In the genomic region with DNA sequence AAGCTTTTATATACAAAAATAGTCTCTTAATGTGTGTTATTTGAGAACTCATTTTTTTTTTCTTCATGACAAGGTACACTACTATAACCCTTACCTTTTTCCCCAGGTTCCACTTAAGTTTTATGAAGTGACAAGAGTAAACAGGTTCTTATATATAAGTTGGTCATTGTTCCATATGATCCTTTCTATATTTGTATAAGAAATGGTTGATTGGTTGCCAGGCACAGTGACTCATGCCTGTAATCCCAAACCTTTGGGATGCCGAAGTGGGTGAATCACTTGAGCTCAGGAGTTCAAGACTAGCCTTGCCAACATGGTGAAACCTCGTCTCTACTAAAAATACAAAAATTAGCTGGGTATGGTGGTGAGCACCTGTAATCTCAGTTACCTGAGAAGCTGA, we compare ENCODE assay signal across 12 cellular contexts.
DNase-seq lines count a peak whose midpoint lies in the region; ATAC-seq and TF ChIP-seq lines count a peak whose summit lies in the region.
"Had no signal": no experiment of that assay in that cellular context is flagged by ENCODE, and none has a peak within 500 bp of the region (broad histone marks: within the 10 kb centered on the region; RNA-seq: fewer than 3 reads in every experiment).

No MANE protein-coding gene starts in this region.

- TF ChIP-seq POLR2A in breast epithelium (IDR thresholded peaks at IDR 0.05) = no peak

- H3K27me3 ChIP-seq in breast epithelium = no peaks in the 10 kb centered on the region
- no peaks in the 10 kb centered on the region for H3K27me3 ChIP-seq in RWPE2 (ENCODE audit: insufficient read depth, poor library complexity, severe bottlenecking)
- H3K27me3 ChIP-seq: suprapubic skin had no signal

- peaks cover 7% of the 10 kb centered on the region for H3K9me3 Mint-ChIP-seq in MCF 10A (ENCODE audit: unreplicated experiment)
- no peaks in the 10 kb centered on the region for H3K9me3 Mint-ChIP-seq in activated CD4-positive, alpha-beta memory T cell treated with anti-CD3 and anti-CD28 coated beads for 36 hours
- H3K9me3 Mint-ChIP-seq: activated naive CD8-positive, alpha-beta T cell treated with anti-CD3 and anti-CD28 coated beads, Interleukin-2, amount 50 U/mL, for 24 hours; effector memory CD8-positive, alpha-beta T cell had no signal

- no peak overlapping the region for H3K4me3 Mint-ChIP-seq in MCF 10A (ENCODE audit: unreplicated experiment)
- H3K4me3 Mint-ChIP-seq in activated CD4-positive, alpha-beta memory T cell treated with anti-CD3 and anti-CD28 coated beads for 36 hours = no peak overlapping the region
- H3K4me3 Mint-ChIP-seq: activated naive CD8-positive, alpha-beta T cell treated with anti-CD3 and anti-CD28 coated beads, Interleukin-2, amount 50 U/mL, for 24 hours; effector memory CD8-positive, alpha-beta T cell had no signal

- H3K27ac ChIP-seq in breast epithelium = no peak overlapping the region
- H3K27ac ChIP-seq in RWPE2 (ENCODE audit: poor library complexity, severe bottlenecking) = peak overlapping the region; percentile 55
- H3K27ac ChIP-seq: suprapubic skin had no signal

- ATAC-seq in RWPE2 (ENCODE audit: low read depth) (peak; percentile 86), HG02571 (IDR thresholded peaks at IDR 0.05; ENCODE audit: unreplicated experiment) (no peak)
- ATAC-seq: activated naive CD8-positive, alpha-beta T cell treated with anti-CD3 and anti-CD28 coated beads, Interleukin-2, amount 50 U/mL, for 24 hours; effector memory CD8-positive, alpha-beta T cell; right cardiac atrium had no signal

- CTCF ChIA-PET in MCF 10A (lab: Yijun Ruan, JAX) = interaction anchor here (0.6 to 1.0 kb wide), 4 partner anchors 12 to 463 kb away, joined by 3 read pairs; no protein-coding TSS in a partner anchor
- CTCF ChIA-PET in activated CD4-positive, alpha-beta memory T cell treated with anti-CD3 and anti-CD28 coated beads for 36 hours (lab: Charles Lee) = interaction anchor here (1.1 to 4.3 kb wide), 4 partner anchors 12 to 363 kb away, joined by 3 to 19 read pairs (median 4); partner anchors contain the start of gene ELL2

- H3K4me1 Mint-ChIP-seq in MCF 10A (ENCODE audit: insufficient read depth, unreplicated experiment) = peaks cover 5% of the 10 kb centered on the region
- no peaks in the 10 kb centered on the region for H3K4me1 Mint-ChIP-seq in activated CD4-positive, alpha-beta memory T cell treated with anti-CD3 and anti-CD28 coated beads for 36 hours (ENCODE audit: low read depth)

- no peak overlapping the region for H3K4me3 ChIP-seq in breast epithelium
- H3K4me3 ChIP-seq in RWPE2 (ENCODE audit: severe bottlenecking) = no peak overlapping the region
- no peak overlapping the region for H3K4me3 ChIP-seq in fibroblast of mammary gland (ENCODE audit: control insufficient read depth, low read depth, low read length)
- H3K4me3 ChIP-seq: suprapubic skin had no signal

- H3K36me3 ChIP-seq in breast epithelium (no peaks in the 10 kb centered on the region), RWPE2 (ENCODE audit: low read depth) (no peaks in the 10 kb centered on the region)
- H3K36me3 ChIP-seq: suprapubic skin had no signal

- no peaks in the 10 kb centered on the region for H3K36me3 Mint-ChIP-seq in MCF 10A (ENCODE audit: insufficient read depth, unreplicated experiment)
- no peaks in the 10 kb centered on the region for H3K36me3 Mint-ChIP-seq in activated CD4-positive, alpha-beta memory T cell treated with anti-CD3 and anti-CD28 coated beads for 36 hours

- H3K9me3 ChIP-seq in breast epithelium (no peaks in the 10 kb centered on the region), RWPE2 (ENCODE audit: severe bottlenecking) (no peaks in the 10 kb centered on the region)
- H3K9me3 ChIP-seq: suprapubic skin had no signal

- POLR2A ChIA-PET in MCF 10A (lab: Yijun Ruan, JAX) = interaction anchor here (0.7 to 2.0 kb wide), 4 partner anchors 13 to 362 kb away, joined by 3 to 7 read pairs (median 4); no protein-coding TSS in a partner anchor
- POLR2A ChIA-PET in activated CD4-positive, alpha-beta memory T cell treated with anti-CD3 and anti-CD28 coated beads for 36 hours (lab: Charles Lee) = no interaction called here

- H3K27ac Mint-ChIP-seq in MCF 10A (ENCODE audit: low read depth, unreplicated experiment) = peak overlapping the region; percentile 13
- no peak overlapping the region for H3K27ac Mint-ChIP-seq in activated CD4-positive, alpha-beta memory T cell treated with anti-CD3 and anti-CD28 coated beads for 36 hours
- H3K27ac Mint-ChIP-seq: activated naive CD8-positive, alpha-beta T cell treated with anti-CD3 and anti-CD28 coated beads, Interleukin-2, amount 50 U/mL, for 24 hours; effector memory CD8-positive, alpha-beta T cell had no signal

- BruUV-seq in MCF 10A (replicated peaks; lab: Mats Ljungman, UMichigan) = no TSS peak

- H3K27me3 Mint-ChIP-seq in MCF 10A (ENCODE audit: insufficient read depth, unreplicated experiment) = no peaks in the 10 kb centered on the region
- peaks cover 7% of the 10 kb centered on the region for H3K27me3 Mint-ChIP-seq in activated CD4-positive, alpha-beta memory T cell treated with anti-CD3 and anti-CD28 coated beads for 36 hours

- no peaks in the 10 kb centered on the region for H3K4me1 ChIP-seq in breast epithelium
- peaks cover 34% of the 10 kb centered on the region for H3K4me1 ChIP-seq in RWPE2 (ENCODE audit: insufficient read depth, poor library complexity, severe bottlenecking)
- H3K4me1 ChIP-seq: suprapubic skin had no signal

- intact Hi-C loops in MCF 10A (cut with micrococcal nuclease) (loop anchor here (5.0 kb wide), 2 partner anchors 37 to 97 kb away; no protein-coding TSS in a partner anchor), breast epithelium (cut with DNase I; ENCODE audit: low total_unique reads) (no loop called here)
- intact Hi-C loops in activated CD4-positive, alpha-beta memory T cell treated with anti-CD3 and anti-CD28 coated beads for 36 hours (cut with micrococcal nuclease) = no loop called here

- TF ChIP-seq CTCF in MCF 10A (IDR thresholded peaks at IDR 0.05; ENCODE audit: unreplicated experiment) = no peak
- no peak for TF ChIP-seq CTCF in breast epithelium (IDR thresholded peaks at IDR 0.05)
- no peak for TF ChIP-seq CTCF in RWPE2 (IDR thresholded peaks at IDR 0.05; ENCODE audit: poor library complexity, severe bottlenecking)
- TF ChIP-seq CTCF in fibroblast of mammary gland (conservative IDR thresholded peaks at IDR 0.05; ENCODE audit: control insufficient read depth, insufficient read depth, low read depth, low read length) = no peak

- DNase-seq in MCF 10A (ENCODE audit: unreplicated experiment) (peak; percentile 92), breast epithelium (ENCODE audit: low spot score in 2 of 2) (no peak), RWPE2 (ENCODE audit: low spot score) (peak; percentile 82), fibroblast of mammary gland (ENCODE audit: low read depth) (peak; percentile 92), KG1 (lab: John Stamatoyannopoulos, UW) (no peak), SHP77 (lab: John Stamatoyannopoulos, UW) (no peak)
- DNase-seq in activated CD4-positive, alpha-beta memory T cell treated with anti-CD3 and anti-CD28 coated beads for 36 hours = no peak
- DNase-seq: activated naive CD8-positive, alpha-beta T cell treated with anti-CD3 and anti-CD28 coated beads, Interleukin-2, amount 50 U/mL, for 24 hours; effector memory CD8-positive, alpha-beta T cell; right cardiac atrium had no signal

Comparison
In these comparisons a context has a peak if more than half of its experiments do, and no peak if none do; other contexts are left out.
1. DNase-seq: peak in MCF 10A (single experiment), RWPE2 (single experiment) and fibroblast of mammary gland (single experiment); none in breast epithelium (0 of 2), KG1 (single experiment), SHP77 (0 of 2) and activated CD4-positive, alpha-beta memory T cell treated with anti-CD3 and anti-CD28 coated beads for 36 hours (single experiment).